ENCODE assay signal across 1 cellular context in genomic region chr13:50125556-50126377, GRCh38.
A peak's percentile ranks its signal among the peaks of the same experiment; 100 is the strongest.
TF ChIP-seq lines count a peak whose summit lies in the region.

No MANE protein-coding gene starts in this region.

TF ChIP-seq in K562, 482 proteins besides CTCF, POLR2A, EP300 and RAD21 (continued from another document):
- TF ChIP-seq BCLAF1 (IDR thresholded peaks at IDR 0.05; ENCODE audit: borderline replicate concordance in 1 of 2, control insufficient read depth in 1 of 2, low read depth in 2 of 2, low read length in 1 of 2) (no peak), L3MBTL2 (IDR thresholded peaks at IDR 0.05) (peak; percentile 90)
